8 cellular contexts compared by ENCODE assay signal in genomic region chr1:174875306-174875705, GRCh38.
DNase-seq lines count a peak whose midpoint lies in the region; ATAC-seq, FAIRE-seq and TF ChIP-seq lines count a peak whose summit lies in the region.

No MANE protein-coding gene starts in this region.

- no peaks in the 10 kb centered on the region for H3K36me3 Mint-ChIP-seq in brain
- H3K36me3 Mint-ChIP-seq in nephron (ENCODE audit: low read depth), result no peaks in the 10 kb centered on the region

- no peak for FAIRE-seq in HTR-8/SVneo (lab: Jason Lieb, UNC)

- H3K9me3 Mint-ChIP-seq in brain (no peaks in the 10 kb centered on the region), nephron (no peaks in the 10 kb centered on the region)

- H3K4me1 ChIP-seq in HAP-1, result peaks cover 8% of the 10 kb centered on the region; the same call in 1 of the 2 replicates

- peak overlapping the region in 3 of 5 experiments; percentile 70 to 83 (median 79) for H3K27ac Mint-ChIP-seq in brain
- H3K27ac Mint-ChIP-seq in nephron, result peak overlapping the region; percentile 53 to 71 (median 60)

- TF ChIP-seq CTCF in brain (conservative IDR thresholded peaks at IDR 0.05), result no peak
- TF ChIP-seq CTCF in nephron (IDR thresholded peaks at IDR 0.05; ENCODE audit: unreplicated experiment in 3 of 3), result no peak
- no peak for TF ChIP-seq CTCF in coronary artery (IDR thresholded peaks at IDR 0.05)

- H3K4me3 Mint-ChIP-seq in brain (peak overlapping the region in 3 of 5 experiments; percentile 39 to 74 (median 73)), nephron (peak overlapping the region; percentile 42 to 67 (median 54))

- in situ Hi-C loops in HAP-1 (cut with MboI; ENCODE audit: low sequenced_read_pairs), result no loop called here

- H3K4me3 ChIP-seq in coronary artery (no peak overlapping the region), HAP-1 (no peak overlapping the region)

- H3K4me1 Mint-ChIP-seq in brain, result peaks cover 38% of the 10 kb centered on the region
- peaks cover 18% of the 10 kb centered on the region for H3K4me1 Mint-ChIP-seq in nephron

- peak; percentile 89 for DNase-seq in NCI-H510A (lab: John Stamatoyannopoulos, UW)
- DNase-seq in HTR-8/SVneo (ENCODE audit: insufficient read length, low spot score), result no peak
- DNase-seq in coronary artery (ENCODE audit: low spot score), result no peak
- DNase-seq in HAP-1 (ENCODE audit: low spot score in 2 of 2), result no peak

- H3K27me3 ChIP-seq in HAP-1 (ENCODE audit: low read depth), result no peaks in the 10 kb centered on the region; the same call in 1 of the 2 replicates

- H3K9me3 ChIP-seq in HAP-1, result no peaks in the 10 kb centered on the region

- no peak overlapping the region for H3K27ac ChIP-seq in coronary artery

- ATAC-seq in HG02798 (IDR thresholded peaks at IDR 0.05; ENCODE audit: poor library complexity, unreplicated experiment) (peak; percentile 30), GM18511 (IDR thresholded peaks at IDR 0.05; ENCODE audit: unreplicated experiment) (no peak)

- no peaks in the 10 kb centered on the region for H3K27me3 Mint-ChIP-seq in brain
- H3K27me3 Mint-ChIP-seq in nephron (ENCODE audit: low read depth), result peaks cover 7% of the 10 kb centered on the region

- no peaks in the 10 kb centered on the region for H3K36me3 ChIP-seq in HAP-1 (replicated peaks)
